ENCODE assay signal across 15 cellular contexts in the genomic region with DNA sequence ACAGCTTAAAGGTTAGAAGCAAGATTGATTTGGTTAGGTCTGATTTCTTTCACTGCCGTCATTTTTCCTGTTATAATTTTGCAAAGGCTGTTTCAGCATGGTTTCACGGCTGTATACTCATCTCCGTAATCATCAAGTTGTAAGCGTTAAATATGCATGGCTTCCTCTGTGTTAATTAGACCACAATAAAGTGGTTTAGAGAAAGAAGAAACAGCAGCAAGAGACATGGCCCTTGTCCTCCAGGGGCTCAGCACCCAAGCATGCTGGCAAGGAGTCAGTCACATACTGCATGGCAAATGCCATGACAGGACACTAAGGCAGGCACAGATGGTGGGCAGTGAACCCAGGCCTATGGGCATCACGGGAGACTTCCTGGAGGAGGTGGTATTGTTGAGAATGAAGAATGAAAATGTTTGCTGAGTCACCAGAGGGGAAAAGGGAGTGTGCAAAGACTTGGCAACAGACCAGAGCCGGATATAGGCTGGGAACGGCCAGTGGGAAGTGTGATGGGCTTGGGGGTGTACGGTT.
DNase-seq lines count a peak whose midpoint lies in the region; ATAC-seq, FAIRE-seq and TF ChIP-seq lines count a peak whose summit lies in the region.
"Had no signal": no experiment of that assay in that cellular context is flagged by ENCODE, and none has a peak within 500 bp of the region (broad histone marks: within the 10 kb centered on the region; RNA-seq: fewer than 3 reads in every experiment).

No MANE protein-coding gene starts in this region.

- H2BK5ac ChIP-seq in mesenchymal stem cell (ENCODE audit: low read depth, low read length, poor library complexity, severe bottlenecking): no peak overlapping the region

- H4K91ac ChIP-seq in mesenchymal stem cell (ENCODE audit: low read length): no peak overlapping the region

- no peak overlapping the region for H4K8ac ChIP-seq in mesenchymal stem cell (ENCODE audit: low read length)

- H3K27me3 ChIP-seq in DOHH2 (ENCODE audit: control insufficient read depth, low read length) (peaks cover 7% of the 10 kb centered on the region), mesenchymal stem cell (ENCODE audit: control insufficient read depth in 1 of 2, insufficient read depth in 1 of 2, low read length in 2 of 2) (peaks cover 0 to 2% of the 10 kb centered on the region in 2 experiments)

- no peaks in the 10 kb centered on the region for H3K9me2 ChIP-seq in DOHH2 (replicated peaks; ENCODE audit: control insufficient read depth, low read length)

- no peak for TF ChIP-seq EP300 in A549 (IDR thresholded peaks at IDR 0.05)

- DNase-seq in A549 (ENCODE audit: low read depth in 1 of 2, low spot score in 1 of 2) (peak in 1 of 2 experiments; percentile 56), NCI-H524 (lab: John Stamatoyannopoulos, UW) (no peak), mesenchymal stem cell (no peak), NCI-H128 (lab: John Stamatoyannopoulos, UW; ENCODE audit: unreplicated experiment) (no peak)
- DNase-seq in T-helper 2 cell treated with Interferon-gamma antibody and Interleukin-4, amounts not matched to agents 5 μg/mL and 100 μg/mL, for 36 hours (ENCODE audit: low spot score): no peak
- no peak for DNase-seq in effector memory CD8-positive, alpha-beta T cell
- DNase-seq: mucosa of descending colon; NCI-H1105; NCI-H510A; retina; stimulated activated CD4-positive, alpha-beta T cell treated with anti-CD3 and anti-CD28 coated beads, Interleukin-4, amount 100 ng/mL, for 24 hours had no signal

- POLR2A ChIA-PET in A549 (lab: Yijun Ruan, JAX): no interaction called here

- no peaks in the 10 kb centered on the region for H3K36me3 ChIP-seq in DOHH2 (ENCODE audit: control insufficient read depth, low read length)
- no peaks in the 10 kb centered on the region for H3K36me3 ChIP-seq in mesenchymal stem cell (ENCODE audit: control insufficient read depth in 1 of 2, insufficient read depth in 2 of 2, low read depth in 1 of 2, low read length in 2 of 2)

- no peak overlapping the region for H2BK12ac ChIP-seq in mesenchymal stem cell (ENCODE audit: low read length in 2 of 2)

- H3K79me1 ChIP-seq in mesenchymal stem cell (replicated peaks; ENCODE audit: low read length, poor library complexity, severe bottlenecking): no peaks in the 10 kb centered on the region

- H3K4me1 ChIP-seq in A549: peaks cover 50% of the 10 kb centered on the region
- H3K4me1 ChIP-seq in DOHH2 (ENCODE audit: control insufficient read depth, low read length): peaks cover 49% of the 10 kb centered on the region
- peaks cover 1% of the 10 kb centered on the region for H3K4me1 ChIP-seq in mesenchymal stem cell (ENCODE audit: control insufficient read depth, insufficient read depth, low read depth, low read length)

- no peak overlapping the region for H3K14ac ChIP-seq in mesenchymal stem cell (ENCODE audit: low read length in 2 of 2)

- H3K27ac Mint-ChIP-seq in T-helper 2 cell treated with Interferon-gamma antibody and Interleukin-4, amounts not matched to agents 5 μg/mL and 100 μg/mL, for 36 hours: peak overlapping the region; percentile 74
- peak overlapping the region; percentile 52 to 92 for H3K27ac Mint-ChIP-seq in effector memory CD8-positive, alpha-beta T cell

- peak overlapping the region; percentile 71 for H3K4me3 Mint-ChIP-seq in T-helper 2 cell treated with Interferon-gamma antibody and Interleukin-4, amounts not matched to agents 5 μg/mL and 100 μg/mL, for 36 hours
- H3K4me3 Mint-ChIP-seq in effector memory CD8-positive, alpha-beta T cell: peak overlapping the region; percentile 53 to 76

- H3K4me3 ChIP-seq in A549: no peak overlapping the region
- H3K4me3 ChIP-seq in DOHH2 (ENCODE audit: low read length): no peak overlapping the region
- no peak overlapping the region for H3K4me3 ChIP-seq in mesenchymal stem cell (ENCODE audit: insufficient read depth in 1 of 2, low read depth in 1 of 2, low read length in 2 of 2)
- H3K4me3 ChIP-seq: mucosa of descending colon had no signal

- H4K20me1 ChIP-seq in DOHH2 (ENCODE audit: control insufficient read depth, insufficient read depth, low read depth, low read length): no peaks in the 10 kb centered on the region

- no peak overlapping the region for H3K23ac ChIP-seq in mesenchymal stem cell (ENCODE audit: low read length in 2 of 2)

- H2BK15ac ChIP-seq in mesenchymal stem cell (ENCODE audit: low read depth, poor library complexity, severe bottlenecking): no peak overlapping the region

- H3K9me3 Mint-ChIP-seq in T-helper 2 cell treated with Interferon-gamma antibody and Interleukin-4, amounts not matched to agents 5 μg/mL and 100 μg/mL, for 36 hours: peaks cover 3% of the 10 kb centered on the region
- no peaks in the 10 kb centered on the region for H3K9me3 Mint-ChIP-seq in effector memory CD8-positive, alpha-beta T cell

- peaks cover 2% of the 10 kb centered on the region for H3K36me3 Mint-ChIP-seq in T-helper 2 cell treated with Interferon-gamma antibody and Interleukin-4, amounts not matched to agents 5 μg/mL and 100 μg/mL, for 36 hours (ENCODE audit: low read depth)
- peaks cover 13% of the 10 kb centered on the region for H3K36me3 Mint-ChIP-seq in effector memory CD8-positive, alpha-beta T cell (ENCODE audit: insufficient read depth)

- no peak overlapping the region for H2BK120ac ChIP-seq in mesenchymal stem cell (ENCODE audit: low read depth, low read length)

- H3K27ac ChIP-seq in A549 (peak overlapping the region; percentile 77 to 94), DOHH2 (ENCODE audit: low read depth, low read length) (no peak overlapping the region), mesenchymal stem cell (ENCODE audit: low read length, poor library complexity, severe bottlenecking) (no peak overlapping the region)
- H3K27ac ChIP-seq: VCaP had no signal

- H3K4ac ChIP-seq in mesenchymal stem cell (ENCODE audit: low read depth in 1 of 2, low read length in 2 of 2): no peak overlapping the region

- no peak overlapping the region for H2AFZ ChIP-seq in mesenchymal stem cell (ENCODE audit: low read depth, low read length)

- no peak overlapping the region for H2AK5ac ChIP-seq in mesenchymal stem cell (ENCODE audit: low read length, severe bottlenecking)

- ATAC-seq in A549 (no peak), GM21515 (IDR thresholded peaks at IDR 0.05; ENCODE audit: unreplicated experiment) (no peak)
- ATAC-seq in effector memory CD8-positive, alpha-beta T cell (replicated peaks): peak; percentile 28
- ATAC-seq: mucosa of descending colon, Right ventricle myocardium inferior had no signal

- CTCF ChIA-PET in A549 (lab: Yijun Ruan, JAX): interaction anchor here (0.6 to 1.8 kb wide), 3 partner anchors 94 to 352 kb away, joined by 3 to 6 read pairs (median 5); no protein-coding TSS in a partner anchor

- no peaks in the 10 kb centered on the region for H3K27me3 Mint-ChIP-seq in T-helper 2 cell treated with Interferon-gamma antibody and Interleukin-4, amounts not matched to agents 5 μg/mL and 100 μg/mL, for 36 hours (ENCODE audit: low read depth)
- H3K27me3 Mint-ChIP-seq in effector memory CD8-positive, alpha-beta T cell: no peaks in the 10 kb centered on the region

- no peak for FAIRE-seq in A549 (lab: Jason Lieb, UNC)

- WGBS in A549 (ENCODE audit: missing lambda C conversion rate): 62% methylated on average over 8 of the region's 8 CpGs
- 88% methylated on average over 8 of the region's 8 CpGs for WGBS in mesenchymal stem cell

- H3K79me2 ChIP-seq in DOHH2 (ENCODE audit: control insufficient read depth, low read length): no peaks in the 10 kb centered on the region

- TF ChIP-seq CTCF in A549 (IDR thresholded peaks at IDR 0.05) (no peak), DOHH2 (IDR thresholded peaks at IDR 0.05; ENCODE audit: low read depth, low read length, poor library complexity, severe bottlenecking) (no peak)

- H3K18ac ChIP-seq in mesenchymal stem cell (ENCODE audit: low read depth in 1 of 2, low read length in 2 of 2): no peak overlapping the region

- no peak for TF ChIP-seq RAD21 in A549 (conservative IDR thresholded peaks at IDR 0.05 in 1 of 2, IDR thresholded peaks at IDR 0.05 in 1 of 2)

- H3K4me2 ChIP-seq in A549: 0 out of 3 replicates have a peak overlapping the region, but pooled peaks have one; percentile 8
- H3K4me2 ChIP-seq in DOHH2 (ENCODE audit: low read length): 0 out of 2 replicates have a peak overlapping the region, but pooled peaks have one; percentile 6
- H3K4me2 ChIP-seq in mesenchymal stem cell (ENCODE audit: low read length, poor library complexity, severe bottlenecking): no peak overlapping the region

- 0 out of 2 replicates have a peak, but pooled peaks cover 3% of the 10 kb centered on the region for H3F3A ChIP-seq in DOHH2 (ENCODE audit: control insufficient read depth, insufficient read depth)

- H3K4me1 Mint-ChIP-seq in T-helper 2 cell treated with Interferon-gamma antibody and Interleukin-4, amounts not matched to agents 5 μg/mL and 100 μg/mL, for 36 hours (ENCODE audit: low read depth): peaks cover 32% of the 10 kb centered on the region
- peaks cover 48 to 49% of the 10 kb centered on the region in 2 donors for H3K4me1 Mint-ChIP-seq in effector memory CD8-positive, alpha-beta T cell (ENCODE audit: low read depth in 2 of 2)

- H3K9ac ChIP-seq in mesenchymal stem cell (ENCODE audit: low read length): no peak overlapping the region

- peaks cover 6% of the 10 kb centered on the region; the same call in 1 of the 3 replicates for H3K9me3 ChIP-seq in A549
- H3K9me3 ChIP-seq in DOHH2 (ENCODE audit: control insufficient read depth, insufficient read depth, low read length): peaks cover 12% of the 10 kb centered on the region; the same call in 1 of the 2 replicates
- no peaks in the 10 kb centered on the region for H3K9me3 ChIP-seq in mesenchymal stem cell (ENCODE audit: control insufficient read depth, low read length)
- H3K9me3 ChIP-seq: mucosa of descending colon had no signal

- no peak for TF ChIP-seq POLR2A in A549 (IDR thresholded peaks at IDR 0.05; ENCODE audit: low read length)

TF ChIP-seq in A549, 52 proteins besides CTCF, POLR2A, EP300 and RAD21 (continues in another document):
- TF ChIP-seq CBX8 (IDR thresholded peaks at IDR 0.05) (no peak), MAFK (IDR thresholded peaks at IDR 0.05; ENCODE audit: partially characterized antibody) (peak; percentile 83), MYC (IDR thresholded peaks at IDR 0.05; ENCODE audit: borderline replicate concordance, low read length) (no peak), USF2 (IDR thresholded peaks at IDR 0.05) (no peak)

Comparison
In these comparisons a context has a peak if more than half of its experiments do, and no peak if none do; other contexts are left out.
1. H3K27ac ChIP-seq: peak in A549 (2 of 2); none in DOHH2 (single experiment) and mesenchymal stem cell (single experiment).